20 cellular contexts compared by ENCODE assay signal in genomic region chr12:14839262-14839661, GRCh38. TPM values are rescaled to one million over a fixed set of nuclear protein-coding genes. Genes with fewer than 3 reads are reported as not detected.
DNase-seq lines count a peak whose midpoint lies in the region; ATAC-seq lines count a peak whose summit lies in the region.
"Had no signal": no experiment of that assay in that cellular context is flagged by ENCODE, and none has a peak within 500 bp of the region (broad histone marks: within the 10 kb centered on the region; RNA-seq: fewer than 3 reads in every experiment).

No MANE protein-coding gene starts in this region.

- 92% methylated on average over 1 of the region's 1 CpG for WGBS in right cardiac atrium

- H3K9ac ChIP-seq in adipocyte (ENCODE audit: low read length): no peak overlapping the region

- intact Hi-C loops in right cardiac atrium (cut with DNase I): no loop called here
- intact Hi-C loops in cardiac septum (cut with DNase I): no loop called here

- ATAC-seq in right cardiac atrium (no peak), HG02870 (IDR thresholded peaks at IDR 0.05; ENCODE audit: unreplicated experiment) (no peak), HG02571 (IDR thresholded peaks at IDR 0.05; ENCODE audit: unreplicated experiment) (no peak)
- ATAC-seq: GM23338, HCT116 had no signal

- H3K4me3 ChIP-seq in right cardiac atrium (ENCODE audit: low read length): peak overlapping the region; percentile 33
- H3K4me3 ChIP-seq in adipocyte (ENCODE audit: low read length): peak overlapping the region; percentile 11
- H3K4me3 ChIP-seq: GM23338 had no signal

- H3K4me1 ChIP-seq in right cardiac atrium (ENCODE audit: control insufficient read depth, insufficient read depth, low read length) (peaks cover 11% of the 10 kb centered on the region), adipocyte (ENCODE audit: control insufficient read depth, insufficient read depth, low read length) (peaks cover 76% of the 10 kb centered on the region)

- DNase-seq in right cardiac atrium (no peak), cardiac septum (ENCODE audit: low spot score) (no peak), adipocyte (ENCODE audit: low read depth) (no peak)
- DNase-seq: 8988T; C1 segment of cervical spinal cord; Calu3; CD4-positive, alpha-beta memory T cell; COR-L47; DMS53; DMS79 treated with DMSO at 0.1 percent for 48 hours; GF-D8; H9 had no signal

- H3K27ac ChIP-seq in right cardiac atrium (ENCODE audit: low read length): no peak overlapping the region

- H3K9me3 ChIP-seq in right cardiac atrium (ENCODE audit: control insufficient read depth, low read length): no peaks in the 10 kb centered on the region
- H3K9me3 ChIP-seq in adipocyte (ENCODE audit: control insufficient read depth, low read length): peaks cover 4% of the 10 kb centered on the region

- no peaks in the 10 kb centered on the region for H3K36me3 ChIP-seq in adipocyte (ENCODE audit: control insufficient read depth, insufficient read depth, low read length, severe bottlenecking)

- H3K27me3 ChIP-seq in right cardiac atrium (ENCODE audit: control insufficient read depth, insufficient read depth) (no peaks in the 10 kb centered on the region), adipocyte (replicated peaks; ENCODE audit: control insufficient read depth, insufficient read depth, low read length) (no peaks in the 10 kb centered on the region)

RNA-seq across cellular contexts. Expression of gene ART4, which starts 4.1 kb away (rescaled TPM):
- 10 to 100 TPM in 2 of 4 donors, 1 to 10 TPM in 2; 9.2 to 13.2 (median 10.2) TPM for total RNA-seq in right cardiac atrium
- 6.8 TPM for polyA plus RNA-seq in right cardiac atrium
- 1.9 TPM for total RNA-seq in cardiac septum
- total RNA-seq: A673; Calu3; CD4-positive, alpha-beta memory T cell; Daoy; G401; GM23338; H4; H9 had no signal
- polyA plus RNA-seq: CD4-positive, alpha-beta memory T cell had no signal

RNA-seq across cellular contexts. Expression of gene SMCO3, which starts 25.3 kb away (rescaled TPM):
- total RNA-seq in right cardiac atrium: under 1 TPM; 0.53 to 0.85 (median 0.68) TPM
- polyA plus RNA-seq in right cardiac atrium: 1.5 TPM
- not detected for total RNA-seq in cardiac septum
- total RNA-seq: A673; Calu3; CD4-positive, alpha-beta memory T cell; G401; GM23338; H4; H9 had no signal

RNA-seq across cellular contexts. Expression of gene C12orf60, which starts 35.8 kb away (rescaled TPM):
- total RNA-seq in right cardiac atrium: 1 to 10 TPM; 1.4 to 2.7 (median 1.5) TPM
- 3.8 TPM for polyA plus RNA-seq in right cardiac atrium
- 2.5 TPM for total RNA-seq in cardiac septum

RNA-seq across cellular contexts. Expression of gene WBP11, which starts 36.0 kb away (rescaled TPM):
- total RNA-seq in right cardiac atrium (10 to 100 TPM; 51.9 to 63.7 (median 54.1) TPM), cardiac septum (51.7 TPM)
- polyA plus RNA-seq in right cardiac atrium: 19.3 TPM

RNA-seq across cellular contexts. Expression of gene MGP, which starts 46.4 kb away (rescaled TPM):
- 1,000 to 10,000 TPM in 3 of 4 donors, 100 to 1,000 TPM in 1; 660 to 1,578 (median 1,064) TPM for total RNA-seq in right cardiac atrium
- polyA plus RNA-seq in right cardiac atrium: 841 TPM
- 677 TPM for total RNA-seq in cardiac septum
- total RNA-seq: A673, Calu3, G401, GM23338, H9 had no signal
- polyA plus RNA-seq: CD4-positive, alpha-beta memory T cell had no signal
